16 cellular contexts compared by ENCODE assay signal in the genomic region with DNA sequence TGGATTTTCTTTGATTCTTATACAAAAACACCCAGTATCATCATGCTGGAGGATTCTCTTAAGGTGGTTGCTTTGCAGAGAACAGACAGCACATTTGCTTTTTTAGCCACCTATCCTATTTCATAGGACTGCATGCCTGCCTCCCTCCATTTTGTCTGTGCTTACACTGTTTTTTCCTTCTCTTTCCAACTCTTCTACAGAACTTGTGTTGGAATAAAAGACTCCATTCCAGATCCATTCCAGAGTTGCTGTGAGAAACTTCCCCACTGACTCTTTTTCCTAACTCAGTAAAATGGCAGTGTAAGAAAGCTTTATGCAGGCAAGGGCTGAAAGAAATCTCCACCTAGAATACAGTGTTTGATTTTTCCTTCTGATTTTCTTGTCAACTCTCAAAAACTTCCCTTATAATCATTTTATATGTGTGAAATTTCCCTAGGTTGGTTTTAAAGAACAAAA. TPM values are rescaled to one million over a fixed set of nuclear protein-coding genes. Genes with fewer than 3 reads are reported as not detected.
DNase-seq lines count a peak whose midpoint lies in the region; ATAC-seq and TF ChIP-seq lines count a peak whose summit lies in the region.
"Had no signal": no experiment of that assay in that cellular context is flagged by ENCODE, and none has a peak within 500 bp of the region (broad histone marks: within the 10 kb centered on the region; RNA-seq: fewer than 3 reads in every experiment).

No MANE protein-coding gene starts in this region.

- peaks cover 3% of the 10 kb centered on the region for H3K27me3 Mint-ChIP-seq in brain
- H3K27me3 Mint-ChIP-seq: activated CD8-positive, alpha-beta T cell treated with anti-CD3 and anti-CD28 coated beads for 36 hours had no signal

- H2AFZ ChIP-seq in Loucy (ENCODE audit: low read length): peak overlapping the region; percentile 42
- H2AFZ ChIP-seq: PC-9 had no signal

- H3F3A ChIP-seq in Loucy (ENCODE audit: low read depth): peaks cover 9% of the 10 kb centered on the region; the same call in 1 of the 2 replicates

- no peaks in the 10 kb centered on the region for H4K20me1 ChIP-seq in Loucy (ENCODE audit: insufficient read depth, low read length, poor library complexity, severe bottlenecking)

- H3K79me2 ChIP-seq in Loucy (ENCODE audit: insufficient read depth, low read length): peaks cover 16% of the 10 kb centered on the region

- H3K4me3 ChIP-seq in Loucy (ENCODE audit: low read length, poor library complexity, severe bottlenecking) (no peak overlapping the region), neutrophil (ENCODE audit: low read depth in 1 of 2, low read length in 1 of 2) (no peak overlapping the region)
- H3K4me3 ChIP-seq: GM12878, HAP-1, PC-9, testis had no signal

- peaks cover 41% of the 10 kb centered on the region for H3K4me1 ChIP-seq in Loucy (ENCODE audit: insufficient read depth, low read length, poor library complexity, severe bottlenecking)
- peaks cover 44 to 49% of the 10 kb centered on the region in 2 experiments for H3K4me1 ChIP-seq in neutrophil (ENCODE audit: control insufficient read depth in 1 of 2, insufficient read depth in 1 of 2, low read depth in 1 of 2, low read length in 1 of 2)

- ATAC-seq in esophagus mucosa: no peak
- ATAC-seq: activated CD8-positive, alpha-beta T cell treated with anti-CD3 and anti-CD28 coated beads for 36 hours; GM12878 had no signal

- peak overlapping the region; percentile 1 to 65 (median 46) for H3K4me3 Mint-ChIP-seq in brain
- H3K4me3 Mint-ChIP-seq: activated CD8-positive, alpha-beta T cell treated with anti-CD3 and anti-CD28 coated beads for 36 hours had no signal

- no peaks in the 10 kb centered on the region for H3K36me3 ChIP-seq in Loucy (ENCODE audit: insufficient read depth, low read length)
- H3K36me3 ChIP-seq in neutrophil: no peaks in the 10 kb centered on the region
- H3K36me3 ChIP-seq: HAP-1 had no signal

- no peaks in the 10 kb centered on the region for H3K9me2 ChIP-seq in Loucy (replicated peaks; ENCODE audit: low read depth, low read length)

- no peaks in the 10 kb centered on the region for H3K9me3 Mint-ChIP-seq in brain
- H3K9me3 Mint-ChIP-seq: activated CD8-positive, alpha-beta T cell treated with anti-CD3 and anti-CD28 coated beads for 36 hours had no signal

- no peaks in the 10 kb centered on the region for H3K36me3 Mint-ChIP-seq in brain

- peak overlapping the region; percentile 43 for H3K4me2 ChIP-seq in Loucy (ENCODE audit: low read depth, low read length, poor library complexity, severe bottlenecking)
- H3K4me2 ChIP-seq: PC-9 had no signal

- H3K9ac ChIP-seq in Loucy (ENCODE audit: low read depth, low read length, poor library complexity, severe bottlenecking): no peak overlapping the region

- H3K27me3 ChIP-seq in Loucy (ENCODE audit: insufficient read depth, low read length, poor library complexity, severe bottlenecking): no peaks in the 10 kb centered on the region
- no peaks in the 10 kb centered on the region for H3K27me3 ChIP-seq in neutrophil
- H3K27me3 ChIP-seq: testis had no signal

- H3K9me3 ChIP-seq in Loucy (ENCODE audit: insufficient read depth, low read depth, low read length): no peaks in the 10 kb centered on the region
- H3K9me3 ChIP-seq in neutrophil: no peaks in the 10 kb centered on the region
- H3K9me3 ChIP-seq: HAP-1, testis had no signal

- DNase-seq in DMS 273 (lab: John Stamatoyannopoulos, UW; ENCODE audit: unreplicated experiment) (peak; percentile 59), DMS 273 treated with DMSO at 0.1 percent for 48 hours (lab: John Stamatoyannopoulos, UW) (no peak), pons (ENCODE audit: low spot score) (no peak), NCI-H510A treated with DMSO at 0.1 percent for 48 hours (lab: John Stamatoyannopoulos, UW) (no peak)
- DNase-seq: activated CD8-positive, alpha-beta T cell treated with anti-CD3 and anti-CD28 coated beads for 36 hours; activated naive CD4-positive, alpha-beta T cell treated with Interleukin-2 at 50 U/mL for 16 hours; NCI-H2029; PC-9; T-helper 9 cell had no signal

- H3K4me1 Mint-ChIP-seq in brain: peaks cover 54% of the 10 kb centered on the region

- peak overlapping the region; percentile 42 for H3K27ac ChIP-seq in neutrophil
- H3K27ac ChIP-seq: PC-9 had no signal

- TF ChIP-seq CTCF in Loucy (conservative IDR thresholded peaks at IDR 0.05; ENCODE audit: low read length) (no peak), brain (conservative IDR thresholded peaks at IDR 0.05) (no peak), neutrophil (IDR thresholded peaks at IDR 0.05) (no peak)

- H3K27ac Mint-ChIP-seq in brain: peak overlapping the region; percentile 52 to 89 (median 79)
- H3K27ac Mint-ChIP-seq: activated CD8-positive, alpha-beta T cell treated with anti-CD3 and anti-CD28 coated beads for 36 hours had no signal

RNA-seq across cellular contexts. Expression of a gene that starts 5.2 kb away (rescaled TPM):
- 61.7 TPM for polyA plus RNA-seq in brain (ENCODE audit: insufficient read depth, low read depth, low replicate concordance)
- total RNA-seq in esophagus mucosa: 44.3 TPM
